Comparison of ENCODE assay signal across 9 cellular contexts in genomic region chr9:10268500-10269485, GRCh38.
DNase-seq lines count a peak whose midpoint lies in the region; ATAC-seq and TF ChIP-seq lines count a peak whose summit lies in the region.
"Had no signal": no experiment of that assay in that cellular context is flagged by ENCODE, and none has a peak within 500 bp of the region (broad histone marks: within the 10 kb centered on the region; RNA-seq: fewer than 3 reads in every experiment).

No MANE protein-coding gene starts in this region.

- H3K27ac ChIP-seq in GM23338 (ENCODE audit: low read depth), result no peak overlapping the region
- H3K27ac ChIP-seq in brain microvascular endothelial cell, result peak overlapping the region; percentile 41
- H3K27ac ChIP-seq in lower lobe of right lung, result no peak overlapping the region

- H3K4me2 ChIP-seq in GM23338, result no peak overlapping the region

- H3K27me3 ChIP-seq in GM23338 (ENCODE audit: insufficient read depth), result no peaks in the 10 kb centered on the region
- no peaks in the 10 kb centered on the region for H3K27me3 ChIP-seq in brain microvascular endothelial cell (replicated peaks)
- H3K27me3 ChIP-seq in lower lobe of right lung (ENCODE audit: low read depth), result no peaks in the 10 kb centered on the region

- intact Hi-C loops in lower lobe of right lung (cut with DNase I), result no loop called here

- peak; percentile 97 for ATAC-seq in GM23338
- ATAC-seq in lower lobe of right lung, result peak in 1 of 2 donors; percentile 62
- no peak for ATAC-seq in activated naive CD8-positive, alpha-beta T cell treated with anti-CD3 and anti-CD28 coated beads, Interleukin-2, amount 50 U/mL, for 24 hours
- ATAC-seq in naive thymus-derived CD8-positive, alpha-beta T cell, result no peak

- peaks cover 14% of the 10 kb centered on the region for H3K9me3 Mint-ChIP-seq in GM23338
- H3K9me3 Mint-ChIP-seq in activated naive CD8-positive, alpha-beta T cell treated with anti-CD3 and anti-CD28 coated beads, Interleukin-2, amount 50 U/mL, for 24 hours, result peaks cover 7% of the 10 kb centered on the region
- peaks cover 0 to 32% (median 2%) of the 10 kb centered on the region in 9 donors for H3K9me3 Mint-ChIP-seq in naive thymus-derived CD8-positive, alpha-beta T cell

- peaks cover 9% of the 10 kb centered on the region; the same call in 2 of the 3 replicates for H3K36me3 Mint-ChIP-seq in GM23338 (ENCODE audit: low read depth)
- no peaks in the 10 kb centered on the region for H3K36me3 Mint-ChIP-seq in activated naive CD8-positive, alpha-beta T cell treated with anti-CD3 and anti-CD28 coated beads, Interleukin-2, amount 50 U/mL, for 24 hours (ENCODE audit: low read depth)
- peaks cover 0 to 5% (median 0%) of the 10 kb centered on the region in 3 donors for H3K36me3 Mint-ChIP-seq in naive thymus-derived CD8-positive, alpha-beta T cell

- peak overlapping the region; percentile 13 for H2AFZ ChIP-seq in GM23338

- no peak overlapping the region for H3K4me3 Mint-ChIP-seq in GM23338
- no peak overlapping the region for H3K4me3 Mint-ChIP-seq in activated naive CD8-positive, alpha-beta T cell treated with anti-CD3 and anti-CD28 coated beads, Interleukin-2, amount 50 U/mL, for 24 hours
- no peak overlapping the region for H3K4me3 Mint-ChIP-seq in naive thymus-derived CD8-positive, alpha-beta T cell
- H3K4me3 Mint-ChIP-seq: central memory CD8-positive, alpha-beta T cell had no signal

- POLR2A ChIA-PET in naive thymus-derived CD8-positive, alpha-beta T cell (lab: Charles Lee), result no interaction called here

- in situ Hi-C loops in brain microvascular endothelial cell (cut with HindIII; ENCODE audit: low pct_ligation_motif_present, low sequenced_read_pairs), result no loop called here

- DNase-seq in COLO668 (lab: John Stamatoyannopoulos, UW; ENCODE audit: unreplicated experiment), result peak; percentile 3
- peak; percentile 73 for DNase-seq in GM23338 (ENCODE audit: low spot score)
- DNase-seq in NCI-H1694 (lab: John Stamatoyannopoulos, UW), result peak; percentile 61
- DNase-seq in brain microvascular endothelial cell, result peak; percentile 77
- DNase-seq in lower lobe of right lung, result no peak
- no peak for DNase-seq in activated naive CD8-positive, alpha-beta T cell treated with anti-CD3 and anti-CD28 coated beads, Interleukin-2, amount 50 U/mL, for 24 hours
- no peak for DNase-seq in SW 1271 (lab: John Stamatoyannopoulos, UW)
- no peak for DNase-seq in naive thymus-derived CD8-positive, alpha-beta T cell

- H3K4me3 ChIP-seq in GM23338 (no peak overlapping the region), brain microvascular endothelial cell (ENCODE audit: low read depth, low read length) (peak overlapping the region; percentile 24), lower lobe of right lung (no peak overlapping the region)

- no peaks in the 10 kb centered on the region for H3F3A ChIP-seq in GM23338 (replicated peaks; ENCODE audit: low read depth)

- H3K27ac Mint-ChIP-seq in GM23338, result no peak overlapping the region
- H3K27ac Mint-ChIP-seq in activated naive CD8-positive, alpha-beta T cell treated with anti-CD3 and anti-CD28 coated beads, Interleukin-2, amount 50 U/mL, for 24 hours, result no peak overlapping the region
- no peak overlapping the region for H3K27ac Mint-ChIP-seq in naive thymus-derived CD8-positive, alpha-beta T cell

- peak; percentile 83 to 93 for TF ChIP-seq CTCF in GM23338 (conservative IDR thresholded peaks at IDR 0.05; ENCODE audit: low read depth in 2 of 2)
- TF ChIP-seq CTCF in brain microvascular endothelial cell (IDR thresholded peaks at IDR 0.05; ENCODE audit: low read depth, low read length, missing control alignments), result peak; percentile 78
- peak; percentile 42 for TF ChIP-seq CTCF in lower lobe of right lung (IDR thresholded peaks at IDR 0.05)

- H3K4me1 ChIP-seq in GM23338 (ENCODE audit: insufficient read depth), result 0 out of 2 replicates have a peak, but pooled peaks cover under 1% of the 10 kb centered on the region
- H3K4me1 ChIP-seq in lower lobe of right lung, result no peaks in the 10 kb centered on the region

- H4K20me1 ChIP-seq in GM23338 (replicated peaks; ENCODE audit: insufficient read depth), result no peaks in the 10 kb centered on the region

- H3K79me2 ChIP-seq in GM23338 (replicated peaks; ENCODE audit: insufficient read depth), result no peaks in the 10 kb centered on the region

- H3K36me3 ChIP-seq in GM23338 (ENCODE audit: insufficient read depth), result no peaks in the 10 kb centered on the region
- H3K36me3 ChIP-seq in brain microvascular endothelial cell (replicated peaks), result no peaks in the 10 kb centered on the region
- H3K36me3 ChIP-seq in lower lobe of right lung, result no peaks in the 10 kb centered on the region

- H3K27me3 Mint-ChIP-seq in GM23338 (ENCODE audit: insufficient read depth, low read depth, poor library complexity), result peaks cover 2% of the 10 kb centered on the region
- no peaks in the 10 kb centered on the region for H3K27me3 Mint-ChIP-seq in activated naive CD8-positive, alpha-beta T cell treated with anti-CD3 and anti-CD28 coated beads, Interleukin-2, amount 50 U/mL, for 24 hours
- no peaks in the 10 kb centered on the region for H3K27me3 Mint-ChIP-seq in naive thymus-derived CD8-positive, alpha-beta T cell
- H3K27me3 Mint-ChIP-seq: central memory CD8-positive, alpha-beta T cell had no signal

- no peaks in the 10 kb centered on the region for H3K9me3 ChIP-seq in lower lobe of right lung

- peaks cover 3% of the 10 kb centered on the region; the same call in 2 of the 3 replicates for H3K4me1 Mint-ChIP-seq in GM23338
- H3K4me1 Mint-ChIP-seq in activated naive CD8-positive, alpha-beta T cell treated with anti-CD3 and anti-CD28 coated beads, Interleukin-2, amount 50 U/mL, for 24 hours, result no peaks in the 10 kb centered on the region
- H3K4me1 Mint-ChIP-seq in naive thymus-derived CD8-positive, alpha-beta T cell, result no peaks in the 10 kb centered on the region
- H3K4me1 Mint-ChIP-seq: central memory CD8-positive, alpha-beta T cell had no signal

- H3K9me2 ChIP-seq in GM23338 (ENCODE audit: insufficient read depth), result no peaks in the 10 kb centered on the region

TF ChIP-seq in GM23338, 12 proteins besides CTCF, POLR2A, EP300 and RAD21 (continues in another document):
- TF ChIP-seq JUNB (IDR thresholded peaks at IDR 0.05; ENCODE audit: unreplicated experiment), result no peak
- TF ChIP-seq CREB1 (CRISPR knock-in tag; IDR thresholded peaks at IDR 0.05; ENCODE audit: low read depth), result no peak
- no peak for TF ChIP-seq ZNF462 (CRISPR knock-in tag; IDR thresholded peaks at IDR 0.05)

Comparison
In these comparisons a context has a peak if more than half of its experiments do, and no peak if none do; other contexts are left out.
1. DNase-seq: peak in COLO668 (single experiment), GM23338 (single experiment), NCI-H1694 (single experiment) and brain microvascular endothelial cell (single experiment); none in lower lobe of right lung (single experiment), activated naive CD8-positive, alpha-beta T cell treated with anti-CD3 and anti-CD28 coated beads, Interleukin-2, amount 50 U/mL, for 24 hours (single experiment), SW 1271 (0 of 2) and naive thymus-derived CD8-positive, alpha-beta T cell (0 of 10).
2. Peak in every context shown above with its lines, with median percentiles within 50 percentile points of each other: CTCF ChIP-seq.